In the genomic region with DNA sequence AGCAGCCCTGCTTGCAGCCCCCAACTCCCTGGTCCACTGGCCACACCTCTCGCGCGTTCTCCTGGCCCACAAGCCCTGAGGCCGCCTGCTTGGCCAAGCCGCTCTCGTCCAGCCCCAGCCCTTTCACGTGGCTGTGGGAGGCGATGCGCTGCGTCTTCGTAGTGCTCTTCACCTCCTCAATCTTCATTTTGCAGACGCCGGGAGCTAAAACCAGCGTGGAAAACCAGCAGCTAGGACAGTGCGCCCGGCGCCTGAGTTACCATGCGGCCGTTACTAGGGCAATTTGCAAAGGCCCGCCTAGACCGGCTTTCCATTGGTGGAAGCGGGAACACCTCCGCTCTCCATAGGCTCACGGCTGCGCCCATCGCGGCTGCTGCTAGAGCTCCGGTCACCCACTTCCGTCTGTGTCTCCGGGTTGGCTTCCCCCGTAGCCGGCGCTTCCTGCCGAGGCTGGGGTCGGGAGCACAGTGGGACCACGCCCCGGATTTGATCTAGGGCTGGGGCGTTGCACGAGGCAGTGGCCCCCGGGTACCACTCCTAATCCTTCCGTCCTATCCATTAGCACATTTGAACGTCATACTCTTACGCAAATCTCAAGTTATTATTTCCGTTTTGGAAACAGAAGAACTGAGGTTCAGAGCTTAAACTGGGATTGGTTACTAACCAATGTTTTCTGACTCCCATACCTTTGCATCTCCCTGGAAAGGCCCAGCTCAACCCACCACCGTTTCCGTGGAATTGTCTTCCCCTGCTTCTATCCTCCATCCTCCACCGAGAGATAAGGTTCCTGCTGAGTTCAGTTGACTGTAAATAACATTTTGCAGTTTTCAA, we compare ENCODE assay signal across 1 cellular context.
TF ChIP-seq lines count a peak whose summit lies in the region.

A gene (minus strand): TSS at position 275 of the 831 bp plus-strand sequence. CDS start 88 bp downstream, at position 187.

TF ChIP-seq in K562, 482 proteins besides CTCF, POLR2A, EP300 and RAD21 (continued from another document and continues in another):
- TF ChIP-seq, protein P1, sequence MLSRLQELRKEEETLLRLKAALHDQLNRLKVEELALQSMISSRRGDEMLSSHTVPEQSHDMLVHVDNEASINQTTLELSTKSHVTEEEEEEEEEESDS (CRISPR knock-in tag; IDR thresholded peaks at IDR 0.05), result no peak
- no peak for TF ChIP-seq POLR3A (IDR thresholded peaks at IDR 0.05; ENCODE audit: borderline replicate concordance, extremely low read depth, insufficient read depth, insufficient read length)
- TF ChIP-seq CREB1 (IDR thresholded peaks at IDR 0.05), result peak; percentile 84
- peak; percentile 75 for TF ChIP-seq CREB1 (CRISPR knock-in tag; IDR thresholded peaks at IDR 0.05)
- TF ChIP-seq KDM4B (IDR thresholded peaks at IDR 0.05; ENCODE audit: borderline replicate concordance in 2 of 2, low read depth in 1 of 2), result peak in 1 of 2 experiments; percentile 98; a peak in 2 of 4 replicates
- no peak for TF ChIP-seq ZNF274 (IDR thresholded peaks at IDR 0.05; ENCODE audit: borderline replicate concordance, low read depth, low read length)
- no peak for TF ChIP-seq CBX5 (IDR thresholded peaks at IDR 0.05; ENCODE audit: borderline replicate concordance, low read depth)
- no peak for TF ChIP-seq FUS (optimal IDR thresholded peaks at IDR 0.05; ENCODE audit: low read depth, low read length)
- TF ChIP-seq MAFG (tag; conservative IDR thresholded peaks at IDR 0.05), result no peak
- TF ChIP-seq GATAD2B (IDR thresholded peaks at IDR 0.05; ENCODE audit: borderline replicate concordance), result no peak
- TF ChIP-seq, protein P2, sequence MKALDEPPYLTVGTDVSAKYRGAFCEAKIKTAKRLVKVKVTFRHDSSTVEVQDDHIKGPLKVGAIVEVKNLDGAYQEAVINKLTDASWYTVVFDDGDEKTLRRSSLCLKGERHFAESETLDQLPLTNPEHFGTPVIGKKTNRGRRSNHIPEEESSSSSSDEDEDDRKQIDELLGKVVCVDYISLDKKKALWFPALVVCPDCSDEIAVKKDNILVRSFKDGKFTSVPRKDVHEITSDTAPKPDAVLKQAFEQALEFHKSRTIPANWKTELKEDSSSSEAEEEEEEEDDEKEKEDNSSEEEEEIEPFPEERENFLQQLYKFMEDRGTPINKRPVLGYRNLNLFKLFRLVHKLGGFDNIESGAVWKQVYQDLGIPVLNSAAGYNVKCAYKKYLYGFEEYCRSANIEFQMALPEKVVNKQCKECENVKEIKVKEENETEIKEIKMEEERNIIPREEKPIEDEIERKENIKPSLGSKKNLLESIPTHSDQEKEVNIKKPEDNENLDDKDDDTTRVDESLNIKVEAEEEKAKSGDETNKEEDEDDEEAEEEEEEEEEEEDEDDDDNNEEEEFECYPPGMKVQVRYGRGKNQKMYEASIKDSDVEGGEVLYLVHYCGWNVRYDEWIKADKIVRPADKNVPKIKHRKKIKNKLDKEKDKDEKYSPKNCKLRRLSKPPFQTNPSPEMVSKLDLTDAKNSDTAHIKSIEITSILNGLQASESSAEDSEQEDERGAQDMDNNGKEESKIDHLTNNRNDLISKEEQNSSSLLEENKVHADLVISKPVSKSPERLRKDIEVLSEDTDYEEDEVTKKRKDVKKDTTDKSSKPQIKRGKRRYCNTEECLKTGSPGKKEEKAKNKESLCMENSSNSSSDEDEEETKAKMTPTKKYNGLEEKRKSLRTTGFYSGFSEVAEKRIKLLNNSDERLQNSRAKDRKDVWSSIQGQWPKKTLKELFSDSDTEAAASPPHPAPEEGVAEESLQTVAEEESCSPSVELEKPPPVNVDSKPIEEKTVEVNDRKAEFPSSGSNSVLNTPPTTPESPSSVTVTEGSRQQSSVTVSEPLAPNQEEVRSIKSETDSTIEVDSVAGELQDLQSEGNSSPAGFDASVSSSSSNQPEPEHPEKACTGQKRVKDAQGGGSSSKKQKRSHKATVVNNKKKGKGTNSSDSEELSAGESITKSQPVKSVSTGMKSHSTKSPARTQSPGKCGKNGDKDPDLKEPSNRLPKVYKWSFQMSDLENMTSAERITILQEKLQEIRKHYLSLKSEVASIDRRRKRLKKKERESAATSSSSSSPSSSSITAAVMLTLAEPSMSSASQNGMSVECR (CRISPR knock-in tag; IDR thresholded peaks at IDR 0.05), result peak; percentile 75; the same call in 1 of the 2 replicates
- TF ChIP-seq, protein P3, sequence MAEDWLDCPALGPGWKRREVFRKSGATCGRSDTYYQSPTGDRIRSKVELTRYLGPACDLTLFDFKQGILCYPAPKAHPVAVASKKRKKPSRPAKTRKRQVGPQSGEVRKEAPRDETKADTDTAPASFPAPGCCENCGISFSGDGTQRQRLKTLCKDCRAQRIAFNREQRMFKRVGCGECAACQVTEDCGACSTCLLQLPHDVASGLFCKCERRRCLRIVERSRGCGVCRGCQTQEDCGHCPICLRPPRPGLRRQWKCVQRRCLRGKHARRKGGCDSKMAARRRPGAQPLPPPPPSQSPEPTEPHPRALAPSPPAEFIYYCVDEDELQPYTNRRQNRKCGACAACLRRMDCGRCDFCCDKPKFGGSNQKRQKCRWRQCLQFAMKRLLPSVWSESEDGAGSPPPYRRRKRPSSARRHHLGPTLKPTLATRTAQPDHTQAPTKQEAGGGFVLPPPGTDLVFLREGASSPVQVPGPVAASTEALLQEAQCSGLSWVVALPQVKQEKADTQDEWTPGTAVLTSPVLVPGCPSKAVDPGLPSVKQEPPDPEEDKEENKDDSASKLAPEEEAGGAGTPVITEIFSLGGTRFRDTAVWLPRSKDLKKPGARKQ (CRISPR knock-in tag; IDR thresholded peaks at IDR 0.05), result no peak
- TF ChIP-seq, protein P4, sequence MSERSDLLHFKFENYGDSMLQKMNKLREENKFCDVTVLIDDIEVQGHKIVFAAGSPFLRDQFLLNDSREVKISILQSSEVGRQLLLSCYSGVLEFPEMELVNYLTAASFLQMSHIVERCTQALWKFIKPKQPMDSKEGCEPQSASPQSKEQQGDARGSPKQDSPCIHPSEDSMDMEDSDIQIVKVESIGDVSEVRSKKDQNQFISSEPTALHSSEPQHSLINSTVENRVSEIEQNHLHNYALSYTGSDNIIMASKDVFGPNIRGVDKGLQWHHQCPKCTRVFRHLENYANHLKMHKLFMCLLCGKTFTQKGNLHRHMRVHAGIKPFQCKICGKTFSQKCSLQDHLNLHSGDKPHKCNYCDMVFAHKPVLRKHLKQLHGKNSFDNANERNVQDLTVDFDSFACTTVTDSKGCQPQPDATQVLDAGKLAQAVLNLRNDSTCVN (CRISPR knock-in tag; IDR thresholded peaks at IDR 0.05), result no peak
- TF ChIP-seq C11orf30 (IDR thresholded peaks at IDR 0.05; ENCODE audit: low read depth), result peak; percentile 90
- no peak for TF ChIP-seq HSF4 (CRISPR knock-in tag; IDR thresholded peaks at IDR 0.05; ENCODE audit: borderline replicate concordance)
- no peak for TF ChIP-seq HOXB6 (CRISPR knock-in tag; IDR thresholded peaks at IDR 0.05; ENCODE audit: borderline replicate concordance)
- TF ChIP-seq ZNF354B (CRISPR knock-in tag; IDR thresholded peaks at IDR 0.05), result no peak
- TF ChIP-seq HCFC1 (IDR thresholded peaks at IDR 0.05; ENCODE audit: low read depth, low read length), result peak; percentile 82
- no peak for TF ChIP-seq HIVEP1 (CRISPR knock-in tag; IDR thresholded peaks at IDR 0.05)
- no peak for TF ChIP-seq NR3C1 (CRISPR knock-in tag; IDR thresholded peaks at IDR 0.05)
- TF ChIP-seq HDAC1 (IDR thresholded peaks at IDR 0.05), result peak in 1 of 2 experiments; percentile 97; a peak in 2 of 4 replicates
- TF ChIP-seq SMC3 (conservative IDR thresholded peaks at IDR 0.05; ENCODE audit: insufficient read depth, low read depth, low read length), result no peak
- no peak for TF ChIP-seq SRF (CRISPR knock-in tag; IDR thresholded peaks at IDR 0.05)
- no peak for TF ChIP-seq GATA2 (CRISPR knock-in tag; IDR thresholded peaks at IDR 0.05)
- TF ChIP-seq POLR2H (tag; IDR thresholded peaks at IDR 0.05; ENCODE audit: low read depth), result peak; percentile 36; the same call in 1 of the 2 replicates
- TF ChIP-seq, protein P5, sequence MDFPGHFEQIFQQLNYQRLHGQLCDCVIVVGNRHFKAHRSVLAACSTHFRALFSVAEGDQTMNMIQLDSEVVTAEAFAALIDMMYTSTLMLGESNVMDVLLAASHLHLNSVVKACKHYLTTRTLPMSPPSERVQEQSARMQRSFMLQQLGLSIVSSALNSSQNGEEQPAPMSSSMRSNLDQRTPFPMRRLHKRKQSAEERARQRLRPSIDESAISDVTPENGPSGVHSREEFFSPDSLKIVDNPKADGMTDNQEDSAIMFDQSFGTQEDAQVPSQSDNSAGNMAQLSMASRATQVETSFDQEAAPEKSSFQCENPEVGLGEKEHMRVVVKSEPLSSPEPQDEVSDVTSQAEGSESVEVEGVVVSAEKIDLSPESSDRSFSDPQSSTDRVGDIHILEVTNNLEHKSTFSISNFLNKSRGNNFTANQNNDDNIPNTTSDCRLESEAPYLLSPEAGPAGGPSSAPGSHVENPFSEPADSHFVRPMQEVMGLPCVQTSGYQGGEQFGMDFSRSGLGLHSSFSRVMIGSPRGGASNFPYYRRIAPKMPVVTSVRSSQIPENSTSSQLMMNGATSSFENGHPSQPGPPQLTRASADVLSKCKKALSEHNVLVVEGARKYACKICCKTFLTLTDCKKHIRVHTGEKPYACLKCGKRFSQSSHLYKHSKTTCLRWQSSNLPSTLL (IDR thresholded peaks at IDR 0.05), result no peak
- TF ChIP-seq TAL1 (IDR thresholded peaks at IDR 0.05), result no peak
- no peak for TF ChIP-seq IRF2 (CRISPR knock-in tag; IDR thresholded peaks at IDR 0.05)
- no peak for TF ChIP-seq SRSF9 (IDR thresholded peaks at IDR 0.05; ENCODE audit: borderline replicate concordance, low read depth, low read length)
- no peak for TF ChIP-seq TBL1XR1 (IDR thresholded peaks at IDR 0.05; ENCODE audit: low read length in 2 of 2)
- TF ChIP-seq, protein P6, sequence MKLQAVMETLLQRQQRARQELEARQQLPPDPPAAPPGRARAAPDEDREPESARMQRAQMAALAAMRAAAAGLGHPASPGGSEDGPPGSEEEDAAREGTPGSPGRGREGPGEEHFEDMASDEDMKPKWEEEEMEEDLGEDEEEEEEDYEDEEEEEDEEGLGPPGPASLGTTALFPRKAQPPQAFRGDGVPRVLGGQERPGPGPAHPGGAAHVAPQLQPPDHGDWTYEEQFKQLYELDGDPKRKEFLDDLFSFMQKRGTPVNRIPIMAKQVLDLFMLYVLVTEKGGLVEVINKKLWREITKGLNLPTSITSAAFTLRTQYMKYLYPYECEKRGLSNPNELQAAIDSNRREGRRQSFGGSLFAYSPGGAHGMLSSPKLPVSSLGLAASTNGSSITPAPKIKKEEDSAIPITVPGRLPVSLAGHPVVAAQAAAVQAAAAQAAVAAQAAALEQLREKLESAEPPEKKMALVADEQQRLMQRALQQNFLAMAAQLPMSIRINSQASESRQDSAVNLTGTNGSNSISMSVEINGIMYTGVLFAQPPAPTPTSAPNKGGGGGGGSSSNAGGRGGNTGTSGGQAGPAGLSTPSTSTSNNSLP (IDR thresholded peaks at IDR 0.05; ENCODE audit: borderline replicate concordance, low read depth, low read length), result peak; percentile 42; the same call in 1 of the 2 replicates
- TF ChIP-seq, protein P7, sequence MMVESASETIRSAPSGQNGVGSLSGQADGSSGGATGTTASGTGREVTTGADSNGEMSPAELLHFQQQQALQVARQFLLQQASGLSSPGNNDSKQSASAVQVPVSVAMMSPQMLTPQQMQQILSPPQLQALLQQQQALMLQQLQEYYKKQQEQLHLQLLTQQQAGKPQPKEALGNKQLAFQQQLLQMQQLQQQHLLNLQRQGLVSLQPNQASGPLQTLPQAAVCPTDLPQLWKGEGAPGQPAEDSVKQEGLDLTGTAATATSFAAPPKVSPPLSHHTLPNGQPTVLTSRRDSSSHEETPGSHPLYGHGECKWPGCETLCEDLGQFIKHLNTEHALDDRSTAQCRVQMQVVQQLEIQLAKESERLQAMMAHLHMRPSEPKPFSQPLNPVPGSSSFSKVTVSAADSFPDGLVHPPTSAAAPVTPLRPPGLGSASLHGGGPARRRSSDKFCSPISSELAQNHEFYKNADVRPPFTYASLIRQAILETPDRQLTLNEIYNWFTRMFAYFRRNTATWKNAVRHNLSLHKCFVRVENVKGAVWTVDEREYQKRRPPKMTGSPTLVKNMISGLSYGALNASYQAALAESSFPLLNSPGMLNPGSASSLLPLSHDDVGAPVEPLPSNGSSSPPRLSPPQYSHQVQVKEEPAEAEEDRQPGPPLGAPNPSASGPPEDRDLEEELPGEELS (CRISPR knock-in tag; IDR thresholded peaks at IDR 0.05; ENCODE audit: borderline replicate concordance), result no peak
- TF ChIP-seq MXI1 (IDR thresholded peaks at IDR 0.05; ENCODE audit: low read depth, low read length), result peak; percentile 92
- peak; percentile 89 for TF ChIP-seq RBM25 (IDR thresholded peaks at IDR 0.05; ENCODE audit: low read depth, low read length, severe bottlenecking)
- TF ChIP-seq, protein P8, sequence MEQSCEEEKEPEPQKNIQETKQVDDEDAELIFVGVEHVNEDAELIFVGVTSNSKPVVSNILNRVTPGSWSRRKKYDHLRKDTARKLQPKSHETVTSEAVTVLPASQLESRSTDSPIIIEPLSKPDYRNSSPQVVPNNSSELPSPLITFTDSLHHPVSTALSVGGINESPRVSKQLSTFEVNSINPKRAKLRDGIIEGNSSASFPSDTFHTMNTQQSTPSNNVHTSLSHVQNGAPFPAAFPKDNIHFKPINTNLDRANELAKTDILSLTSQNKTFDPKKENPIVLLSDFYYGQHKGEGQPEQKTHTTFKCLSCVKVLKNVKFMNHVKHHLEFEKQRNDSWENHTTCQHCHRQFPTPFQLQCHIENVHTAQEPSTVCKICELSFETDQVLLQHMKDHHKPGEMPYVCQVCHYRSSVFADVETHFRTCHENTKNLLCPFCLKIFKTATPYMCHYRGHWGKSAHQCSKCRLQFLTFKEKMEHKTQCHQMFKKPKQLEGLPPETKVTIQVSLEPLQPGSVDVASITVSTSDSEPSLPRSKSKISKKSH (CRISPR knock-in tag; IDR thresholded peaks at IDR 0.05), result no peak
- TF ChIP-seq, protein P9, sequence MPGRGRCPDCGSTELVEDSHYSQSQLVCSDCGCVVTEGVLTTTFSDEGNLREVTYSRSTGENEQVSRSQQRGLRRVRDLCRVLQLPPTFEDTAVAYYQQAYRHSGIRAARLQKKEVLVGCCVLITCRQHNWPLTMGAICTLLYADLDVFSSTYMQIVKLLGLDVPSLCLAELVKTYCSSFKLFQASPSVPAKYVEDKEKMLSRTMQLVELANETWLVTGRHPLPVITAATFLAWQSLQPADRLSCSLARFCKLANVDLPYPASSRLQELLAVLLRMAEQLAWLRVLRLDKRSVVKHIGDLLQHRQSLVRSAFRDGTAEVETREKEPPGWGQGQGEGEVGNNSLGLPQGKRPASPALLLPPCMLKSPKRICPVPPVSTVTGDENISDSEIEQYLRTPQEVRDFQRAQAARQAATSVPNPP (IDR thresholded peaks at IDR 0.05; ENCODE audit: borderline replicate concordance, insufficient read depth, insufficient read length), result no peak
- TF ChIP-seq, protein P10, sequence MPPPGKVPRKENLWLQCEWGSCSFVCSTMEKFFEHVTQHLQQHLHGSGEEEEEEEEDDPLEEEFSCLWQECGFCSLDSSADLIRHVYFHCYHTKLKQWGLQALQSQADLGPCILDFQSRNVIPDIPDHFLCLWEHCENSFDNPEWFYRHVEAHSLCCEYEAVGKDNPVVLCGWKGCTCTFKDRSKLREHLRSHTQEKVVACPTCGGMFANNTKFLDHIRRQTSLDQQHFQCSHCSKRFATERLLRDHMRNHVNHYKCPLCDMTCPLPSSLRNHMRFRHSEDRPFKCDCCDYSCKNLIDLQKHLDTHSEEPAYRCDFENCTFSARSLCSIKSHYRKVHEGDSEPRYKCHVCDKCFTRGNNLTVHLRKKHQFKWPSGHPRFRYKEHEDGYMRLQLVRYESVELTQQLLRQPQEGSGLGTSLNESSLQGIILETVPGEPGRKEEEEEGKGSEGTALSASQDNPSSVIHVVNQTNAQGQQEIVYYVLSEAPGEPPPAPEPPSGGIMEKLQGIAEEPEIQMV (tag; conservative IDR thresholded peaks at IDR 0.05; ENCODE audit: low read depth), result no peak
- TF ChIP-seq CEBPG (CRISPR knock-in tag; IDR thresholded peaks at IDR 0.05), result 0 out of 2 replicates have a peak, but pooled peaks have one; percentile 8
- TF ChIP-seq CEBPG (tag; conservative IDR thresholded peaks at IDR 0.05 in 1 of 2, IDR thresholded peaks at IDR 0.05 in 1 of 2), result peak; percentile 59 to 80; a peak in 3 of 4 replicates
